Comparison of ENCODE assay signal across 1 cellular context in genomic region chr4:112490808-112491207, GRCh38. TPM values are rescaled to one million over a fixed set of nuclear protein-coding genes. Genes with fewer than 3 reads are reported as not detected.
"Had no signal": no experiment of that assay in that cellular context is flagged by ENCODE, and none has a peak within 500 bp of the region (broad histone marks: within the 10 kb centered on the region; RNA-seq: fewer than 3 reads in every experiment).

No MANE protein-coding gene starts in this region.

RNA-seq across cellular contexts. Expression of gene NEUROG2, which starts 25.2 kb away (rescaled TPM):
- total RNA-seq: G401 had no signal
